In the genomic region with DNA sequence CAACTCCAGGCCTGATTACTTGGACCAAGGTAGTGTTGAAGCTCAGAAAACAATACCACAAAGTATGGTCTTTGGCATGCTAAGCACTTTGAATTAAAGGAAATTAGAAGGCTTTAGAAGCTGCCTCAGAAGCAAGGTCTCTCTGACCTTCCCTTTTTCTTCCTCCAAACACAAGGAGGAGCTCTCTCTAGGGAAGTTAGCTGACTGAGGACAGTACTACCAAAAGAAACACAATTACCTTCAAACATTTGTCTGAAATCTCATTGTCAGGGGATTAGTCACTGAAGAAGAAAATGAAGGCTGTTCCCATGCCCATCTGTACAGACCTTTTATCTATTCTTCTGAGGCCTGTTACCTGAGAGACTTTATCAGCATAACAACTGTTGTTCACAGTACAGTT, we compare ENCODE assay signal across 1 cellular context.
TF ChIP-seq lines count a peak whose summit lies in the region.

No MANE protein-coding gene starts in this region.

TF ChIP-seq in HCT116, 20 proteins besides CTCF, POLR2A, EP300 and RAD21 (continued from another document):
- no peak for TF ChIP-seq REST (IDR thresholded peaks at IDR 0.05; ENCODE audit: low read depth)
- no peak for TF ChIP-seq POLR2AphosphoS5 (IDR thresholded peaks at IDR 0.05; ENCODE audit: low read depth, low read length)
- TF ChIP-seq EZH2phosphoT487 (IDR thresholded peaks at IDR 0.05; ENCODE audit: borderline replicate concordance): no peak
- TF ChIP-seq ZNF274 (IDR thresholded peaks at IDR 0.05; ENCODE audit: low read depth, low read length): no peak
- no peak for TF ChIP-seq SRF (IDR thresholded peaks at IDR 0.05; ENCODE audit: low read depth)
- no peak for TF ChIP-seq ELF1 (IDR thresholded peaks at IDR 0.05; ENCODE audit: borderline replicate concordance, low read depth)
- TF ChIP-seq JUND (IDR thresholded peaks at IDR 0.05): no peak
